ENCODE assay signal across 18 cellular contexts in genomic region chr1:6956488-6957159, GRCh38.
DNase-seq lines count a peak whose midpoint lies in the region; ATAC-seq and TF ChIP-seq lines count a peak whose summit lies in the region.
"Had no signal": no experiment of that assay in that cellular context is flagged by ENCODE, and none has a peak within 500 bp of the region (broad histone marks: within the 10 kb centered on the region; RNA-seq: fewer than 3 reads in every experiment).

No MANE protein-coding gene starts in this region.

- no peak for TF ChIP-seq CTCF in GM23338 (conservative IDR thresholded peaks at IDR 0.05; ENCODE audit: low read depth in 2 of 2)
- TF ChIP-seq CTCF in WERI-Rb-1 (IDR thresholded peaks at IDR 0.05; ENCODE audit: low read depth, low read length), result no peak

- H3K36me3 ChIP-seq in GM23338 (ENCODE audit: insufficient read depth) (no peaks in the 10 kb centered on the region), WERI-Rb-1 (no peaks in the 10 kb centered on the region)
- H3K36me3 ChIP-seq: brain microvascular endothelial cell, gastrocnemius medialis had no signal

- H3K27me3 Mint-ChIP-seq in GM23338 (ENCODE audit: insufficient read depth, low read depth, poor library complexity), result peaks cover 5% of the 10 kb centered on the region

- no peak overlapping the region for H3K27ac Mint-ChIP-seq in GM23338

- peaks cover 14% of the 10 kb centered on the region for H3K4me1 ChIP-seq in GM23338 (ENCODE audit: insufficient read depth)

- intact Hi-C loops in sciatic nerve (cut with DNase I), result no loop called here

- H3K4me2 ChIP-seq in GM23338, result peak overlapping the region; percentile 58
- H3K4me2 ChIP-seq: SK-N-SH had no signal

- no peaks in the 10 kb centered on the region for H3K9me3 Mint-ChIP-seq in GM23338

- H3K4me3 ChIP-seq in GM23338, result no peak overlapping the region
- H3K4me3 ChIP-seq in WERI-Rb-1 (ENCODE audit: low read depth, low read length), result no peak overlapping the region
- H3K4me3 ChIP-seq: gastrocnemius medialis, psoas muscle had no signal

- H3K9me2 ChIP-seq in GM23338 (ENCODE audit: insufficient read depth), result no peaks in the 10 kb centered on the region
- H3K9me2 ChIP-seq: SK-N-SH had no signal

- DNase-seq in GM23338 (ENCODE audit: low spot score) (peak; percentile 81), NCI-H187 treated with DMSO at 0.1 percent for 48 hours (lab: John Stamatoyannopoulos, UW) (peak; percentile 93), WERI-Rb-1 (no peak), left kidney (ENCODE audit: low read depth, low spot score) (peak; percentile 89), sciatic nerve (ENCODE audit: low spot score) (no peak), CD1c-positive myeloid dendritic cell (ENCODE audit: extremely low spot score) (no peak)
- no peak for DNase-seq in activated CD8-positive, alpha-beta memory T cell treated with anti-CD3 and anti-CD28 coated beads, Interleukin-2, amount 50 U/mL, for 48 hours
- DNase-seq: activated naive CD4-positive, alpha-beta T cell treated with anti-CD3 and anti-CD28 coated beads, Interleukin-2, amount 50 U/mL, for 16 hours; brain microvascular endothelial cell; DMS 273 treated with DMSO at 0.1 percent for 48 hours; effector CD4-positive, alpha-beta T cell; kidney glomerular epithelial cell; NCI-H1092; psoas muscle; SK-N-SH; stimulated activated CD8-positive, alpha-beta memory T cell treated with anti-CD3 and anti-CD28 coated beads, Interleukin-4, amount 100 ng/mL, for 48 hours had no signal

- H3F3A ChIP-seq in GM23338 (replicated peaks; ENCODE audit: low read depth), result 0 out of 2 replicates have a peak, but pooled peaks cover 2% of the 10 kb centered on the region

- no peaks in the 10 kb centered on the region for H3K9me3 ChIP-seq in WERI-Rb-1 (ENCODE audit: severe bottlenecking)
- H3K9me3 ChIP-seq: gastrocnemius medialis, psoas muscle, SK-N-SH had no signal

- H3K79me2 ChIP-seq in GM23338 (replicated peaks; ENCODE audit: insufficient read depth), result no peaks in the 10 kb centered on the region

- no peak overlapping the region for H2AFZ ChIP-seq in GM23338

- ATAC-seq in GM23338 (peak; percentile 92), GM18498 (IDR thresholded peaks at IDR 0.05; ENCODE audit: unreplicated experiment) (no peak), sciatic nerve (no peak)
- ATAC-seq: psoas muscle had no signal

- H3K36me3 Mint-ChIP-seq in GM23338 (ENCODE audit: low read depth), result no peaks in the 10 kb centered on the region

- H3K27ac ChIP-seq in GM23338 (ENCODE audit: low read depth) (peak overlapping the region; percentile 42; the same call in 1 of the 2 replicates), WERI-Rb-1 (peak overlapping the region; percentile 90)
- H3K27ac ChIP-seq: brain microvascular endothelial cell, psoas muscle had no signal

- peaks cover 38% of the 10 kb centered on the region for H3K4me1 Mint-ChIP-seq in GM23338

- H4K20me1 ChIP-seq in GM23338 (replicated peaks; ENCODE audit: insufficient read depth), result no peaks in the 10 kb centered on the region

- no peak overlapping the region; the same call in 2 of the 3 replicates for H3K4me3 Mint-ChIP-seq in GM23338

- no peaks in the 10 kb centered on the region for H3K27me3 ChIP-seq in GM23338 (ENCODE audit: insufficient read depth)
- no peaks in the 10 kb centered on the region for H3K27me3 ChIP-seq in WERI-Rb-1 (ENCODE audit: insufficient read depth, low read depth, severe bottlenecking)
- H3K27me3 ChIP-seq: gastrocnemius medialis had no signal

TF ChIP-seq in GM23338, 12 proteins besides CTCF, POLR2A, EP300 and RAD21:
- no peak for TF ChIP-seq ETS1 (IDR thresholded peaks at IDR 0.05)
- TF ChIP-seq ZNF462 (CRISPR knock-in tag; IDR thresholded peaks at IDR 0.05), result peak; percentile 26; the same call in 1 of the 2 replicates

Comparison
In these comparisons a context has a peak if more than half of its experiments do, and no peak if none do; other contexts are left out.
1. DNase-seq: peak in GM23338 (single experiment), NCI-H187 treated with DMSO at 0.1 percent for 48 hours (single experiment) and left kidney (single experiment); none in WERI-Rb-1 (single experiment), activated CD8-positive, alpha-beta memory T cell treated with anti-CD3 and anti-CD28 coated beads, Interleukin-2, amount 50 U/mL, for 48 hours (single experiment), sciatic nerve (single experiment) and CD1c-positive myeloid dendritic cell (single experiment).